Comparison of ENCODE assay signal across 24 cellular contexts in genomic region chr1:30957560-30958222, GRCh38. TPM values are rescaled to one million over a fixed set of nuclear protein-coding genes. Genes with fewer than 3 reads are reported as not detected.
DNase-seq lines count a peak whose midpoint lies in the region; ATAC-seq and TF ChIP-seq lines count a peak whose summit lies in the region.
"Had no signal": no experiment of that assay in that cellular context is flagged by ENCODE, and none has a peak within 500 bp of the region (broad histone marks: within the 10 kb centered on the region; RNA-seq: fewer than 3 reads in every experiment).

No MANE protein-coding gene starts in this region.

- in situ Hi-C loops in gastrocnemius medialis (cut with MboI; ENCODE audit: low sequenced_read_pairs in 4 of 4) = no loop called here

- H3K27me3 ChIP-seq in upper lobe of left lung (no peaks in the 10 kb centered on the region), gastrocnemius medialis (no peaks in the 10 kb centered on the region)
- H3K27me3 ChIP-seq in CD8-positive, alpha-beta memory T cell (ENCODE audit: insufficient read depth, low read length, poor library complexity, severe bottlenecking) = no peaks in the 10 kb centered on the region
- H3K27me3 ChIP-seq: body of pancreas, heart right ventricle, testis, vagina had no signal

- TF ChIP-seq CTCF in natural killer cell (IDR thresholded peaks at IDR 0.05) (no peak), WTC11 (IDR thresholded peaks at IDR 0.05) (no peak), endothelial cell (IDR thresholded peaks at IDR 0.05; ENCODE audit: unreplicated experiment) (no peak), upper lobe of left lung (IDR thresholded peaks at IDR 0.05) (no peak), gastrocnemius medialis (IDR thresholded peaks at IDR 0.05 in 4 of 5, conservative IDR thresholded peaks at IDR 0.05 in 1 of 5) (no peak)

- H3K36me3 Mint-ChIP-seq in natural killer cell (peaks cover under 1% of the 10 kb centered on the region), WTC11 (peaks cover 79% of the 10 kb centered on the region), endothelial cell (ENCODE audit: low read depth, unreplicated experiment) (peaks cover 17% of the 10 kb centered on the region)
- peaks cover 21% of the 10 kb centered on the region for H3K36me3 Mint-ChIP-seq in natural killer cell treated with Interleukin-12 subunit alpha and Interleukin-12 subunit beta and Interleukin-15 and Interleukin-18, amount 100 ng/mL, for 72 hours
- H3K36me3 Mint-ChIP-seq in CD8-positive, alpha-beta memory T cell = peaks cover 5 to 84% (median 14%) of the 10 kb centered on the region in 3 donors

- no peak overlapping the region for H3K4me3 Mint-ChIP-seq in natural killer cell
- H3K4me3 Mint-ChIP-seq in natural killer cell treated with Interleukin-12 subunit alpha and Interleukin-12 subunit beta and Interleukin-15 and Interleukin-18, amount 100 ng/mL, for 72 hours = no peak overlapping the region
- no peak overlapping the region for H3K4me3 Mint-ChIP-seq in WTC11
- H3K4me3 Mint-ChIP-seq in endothelial cell (ENCODE audit: unreplicated experiment) = peak overlapping the region; percentile 53
- H3K4me3 Mint-ChIP-seq in CD8-positive, alpha-beta memory T cell = no peak overlapping the region
- H3K4me3 Mint-ChIP-seq: CD14-positive monocyte had no signal

- H3K27me3 Mint-ChIP-seq in natural killer cell (ENCODE audit: low read depth in 2 of 2) (no peaks in the 10 kb centered on the region), WTC11 (ENCODE audit: low read depth) (no peaks in the 10 kb centered on the region), endothelial cell (ENCODE audit: unreplicated experiment) (no peaks in the 10 kb centered on the region)
- H3K27me3 Mint-ChIP-seq in natural killer cell treated with Interleukin-12 subunit alpha and Interleukin-12 subunit beta and Interleukin-15 and Interleukin-18, amount 100 ng/mL, for 72 hours = no peaks in the 10 kb centered on the region
- H3K27me3 Mint-ChIP-seq in CD8-positive, alpha-beta memory T cell = no peaks in the 10 kb centered on the region

- POLR2A ChIA-PET in WTC11 (lab: Charles Lee) = no interaction called here
- POLR2A ChIA-PET in CD8-positive, alpha-beta memory T cell (lab: Charles Lee) = no interaction called here

- H3K4me3 ChIP-seq in upper lobe of left lung (no peak overlapping the region), gastrocnemius medialis (no peak overlapping the region)
- no peak overlapping the region for H3K4me3 ChIP-seq in CD8-positive, alpha-beta memory T cell (ENCODE audit: low read length)
- H3K4me3 ChIP-seq: body of pancreas, heart right ventricle, testis, vagina had no signal

- H3K4me1 Mint-ChIP-seq in natural killer cell (peaks cover 21 to 37% of the 10 kb centered on the region in 2 donors), WTC11 (no peaks in the 10 kb centered on the region), endothelial cell (ENCODE audit: unreplicated experiment) (no peaks in the 10 kb centered on the region)
- peaks cover 18 to 22% of the 10 kb centered on the region in 2 donors for H3K4me1 Mint-ChIP-seq in natural killer cell treated with Interleukin-12 subunit alpha and Interleukin-12 subunit beta and Interleukin-15 and Interleukin-18, amount 100 ng/mL, for 72 hours (ENCODE audit: low read depth in 2 of 2)
- peaks cover 29 to 43% (median 42%) of the 10 kb centered on the region in 3 donors for H3K4me1 Mint-ChIP-seq in CD8-positive, alpha-beta memory T cell
- H3K4me1 Mint-ChIP-seq: CD14-positive monocyte had no signal

- H3K9me3 Mint-ChIP-seq in natural killer cell (no peaks in the 10 kb centered on the region), WTC11 (no peaks in the 10 kb centered on the region), endothelial cell (ENCODE audit: unreplicated experiment) (no peaks in the 10 kb centered on the region)
- H3K9me3 Mint-ChIP-seq in natural killer cell treated with Interleukin-12 subunit alpha and Interleukin-12 subunit beta and Interleukin-15 and Interleukin-18, amount 100 ng/mL, for 72 hours = no peaks in the 10 kb centered on the region
- no peaks in the 10 kb centered on the region for H3K9me3 Mint-ChIP-seq in CD8-positive, alpha-beta memory T cell
- H3K9me3 Mint-ChIP-seq: CD14-positive monocyte had no signal

- CTCF ChIA-PET in WTC11 (lab: Charles Lee) = no interaction called here
- CTCF ChIA-PET in CD8-positive, alpha-beta memory T cell (lab: Charles Lee) = no interaction called here

- H3K36me3 ChIP-seq in upper lobe of left lung (peaks cover 15 to 68% (median 30%) of the 10 kb centered on the region in 4 donors), gastrocnemius medialis (peaks cover 0 to 37% of the 10 kb centered on the region in 2 donors)
- H3K36me3 ChIP-seq in CD8-positive, alpha-beta memory T cell (ENCODE audit: insufficient read depth, low read length) = peaks cover 43% of the 10 kb centered on the region

- H3K27ac ChIP-seq in upper lobe of left lung (no peak overlapping the region), gastrocnemius medialis (no peak overlapping the region)
- no peak overlapping the region for H3K27ac ChIP-seq in CD8-positive, alpha-beta memory T cell (ENCODE audit: low read depth, low read length)
- H3K27ac ChIP-seq: body of pancreas, heart right ventricle, testis, vagina had no signal

- 90 to 92% methylated on average over 4 of the region's 4 CpGs for WGBS in upper lobe of left lung, 2 donors

- H3K4me1 ChIP-seq in upper lobe of left lung (no peaks in the 10 kb centered on the region), gastrocnemius medialis (peaks cover 0 to 5% of the 10 kb centered on the region in 2 donors)
- H3K4me1 ChIP-seq in CD8-positive, alpha-beta memory T cell (ENCODE audit: insufficient read depth, low read length) = no peaks in the 10 kb centered on the region
- H3K4me1 ChIP-seq: body of pancreas, testis, vagina had no signal

- H3K27ac Mint-ChIP-seq in natural killer cell (peak overlapping the region; percentile 6), WTC11 (peak overlapping the region; percentile 22; the same call in 1 of the 2 replicates), endothelial cell (ENCODE audit: unreplicated experiment) (peak overlapping the region; percentile 46)
- H3K27ac Mint-ChIP-seq in natural killer cell treated with Interleukin-12 subunit alpha and Interleukin-12 subunit beta and Interleukin-15 and Interleukin-18, amount 100 ng/mL, for 72 hours = peak overlapping the region in 1 of 2 donors; percentile 43
- H3K27ac Mint-ChIP-seq in CD8-positive, alpha-beta memory T cell = peak overlapping the region in 4 of 8 donors; percentile 2 to 82 (median 53)

- no peak for ATAC-seq in natural killer cell
- ATAC-seq in natural killer cell treated with Interleukin-12 subunit alpha and Interleukin-12 subunit beta and Interleukin-15 and Interleukin-18, amount 100 ng/mL, for 72 hours = no peak
- no peak for ATAC-seq in WTC11
- ATAC-seq in upper lobe of left lung (ENCODE audit: low FRiP score in 2 of 2) = no peak
- no peak for ATAC-seq in HG03108 (IDR thresholded peaks at IDR 0.05; ENCODE audit: unreplicated experiment)
- ATAC-seq in gastrocnemius medialis = no peak
- ATAC-seq: body of pancreas, heart right ventricle had no signal

- DNase-seq in natural killer cell (no peak), WTC11 (ENCODE audit: low spot score) (no peak), endothelial cell (ENCODE audit: low spot score) (no peak), upper lobe of left lung (no peak), gastrocnemius medialis (no peak)
- DNase-seq in natural killer cell treated with Interleukin-12 subunit alpha and Interleukin-12 subunit beta and Interleukin-15 and Interleukin-18, amount 100 ng/mL, for 72 hours (ENCODE audit: low spot score) = no peak
- no peak for DNase-seq in CD8-positive, alpha-beta memory T cell
- DNase-seq: activated CD4-positive, CD25-positive, alpha-beta regulatory T cell; body of pancreas; effector CD4-positive, alpha-beta T cell; EL; erythroblast; heart right ventricle; mesenchymal stem cell; NCI-H146; NCI-H510A treated with DMSO at 0.1 percent for 48 hours; retina; SHP77; stimulated activated CD4-positive, alpha-beta T cell treated with anti-CD3 and anti-CD28 coated beads, Interleukin-2, amount 100 ng/mL, for 48 hours; stimulated activated naive CD4-positive, alpha-beta T cell treated with Interleukin-2 at 50 U/mL for 16 hours; testis had no signal

- intact Hi-C loops in natural killer cell (cut with micrococcal nuclease) (no loop called here), gastrocnemius medialis (cut with DNase I; ENCODE audit: low total_unique reads) (no loop called here)

- TF ChIP-seq POLR2A in upper lobe of left lung (IDR thresholded peaks at IDR 0.05) = no peak
- TF ChIP-seq POLR2A in gastrocnemius medialis (IDR thresholded peaks at IDR 0.05) = no peak

- no peaks in the 10 kb centered on the region for H3K9me3 ChIP-seq in upper lobe of left lung
- no peaks in the 10 kb centered on the region for H3K9me3 ChIP-seq in CD8-positive, alpha-beta memory T cell (ENCODE audit: low read length)
- no peaks in the 10 kb centered on the region for H3K9me3 ChIP-seq in gastrocnemius medialis
- H3K9me3 ChIP-seq: body of pancreas, heart right ventricle, testis, vagina had no signal

- TF ChIP-seq EP300 in upper lobe of left lung (IDR thresholded peaks at IDR 0.05) = no peak

RNA-seq across cellular contexts. Expression of gene SDC3, which starts 49.1 kb away (rescaled TPM):
- total RNA-seq in natural killer cell = under 1 TPM in 2 of 3 donors, not detected in 1; 0.33 to 0.63 TPM
- under 1 TPM in 1 of 2 donors, not detected in 1; 0.11 TPM for total RNA-seq in natural killer cell treated with Interleukin-12 subunit alpha and Interleukin-12 subunit beta and Interleukin-15 and Interleukin-18, amount 100 ng/mL, for 72 hours
- total RNA-seq in WTC11 (2021) = 31.1 to 32.3 TPM (median 31.2 TPM) in 3 replicates
- total RNA-seq in endothelial cell (ENCODE audit: unreplicated experiment) = 51.3 TPM
- total RNA-seq in upper lobe of left lung = 10 to 100 TPM; 15.8 to 65.8 (median 30.1) TPM
- total RNA-seq in CD8-positive, alpha-beta memory T cell = under 1 TPM; 0.44 TPM
- not detected for polyA plus RNA-seq in CD8-positive, alpha-beta memory T cell
- 1 to 10 TPM; 2.7 to 5.6 (median 3.0) TPM for total RNA-seq in gastrocnemius medialis
